13 cellular contexts compared by ENCODE assay signal in the genomic region with DNA sequence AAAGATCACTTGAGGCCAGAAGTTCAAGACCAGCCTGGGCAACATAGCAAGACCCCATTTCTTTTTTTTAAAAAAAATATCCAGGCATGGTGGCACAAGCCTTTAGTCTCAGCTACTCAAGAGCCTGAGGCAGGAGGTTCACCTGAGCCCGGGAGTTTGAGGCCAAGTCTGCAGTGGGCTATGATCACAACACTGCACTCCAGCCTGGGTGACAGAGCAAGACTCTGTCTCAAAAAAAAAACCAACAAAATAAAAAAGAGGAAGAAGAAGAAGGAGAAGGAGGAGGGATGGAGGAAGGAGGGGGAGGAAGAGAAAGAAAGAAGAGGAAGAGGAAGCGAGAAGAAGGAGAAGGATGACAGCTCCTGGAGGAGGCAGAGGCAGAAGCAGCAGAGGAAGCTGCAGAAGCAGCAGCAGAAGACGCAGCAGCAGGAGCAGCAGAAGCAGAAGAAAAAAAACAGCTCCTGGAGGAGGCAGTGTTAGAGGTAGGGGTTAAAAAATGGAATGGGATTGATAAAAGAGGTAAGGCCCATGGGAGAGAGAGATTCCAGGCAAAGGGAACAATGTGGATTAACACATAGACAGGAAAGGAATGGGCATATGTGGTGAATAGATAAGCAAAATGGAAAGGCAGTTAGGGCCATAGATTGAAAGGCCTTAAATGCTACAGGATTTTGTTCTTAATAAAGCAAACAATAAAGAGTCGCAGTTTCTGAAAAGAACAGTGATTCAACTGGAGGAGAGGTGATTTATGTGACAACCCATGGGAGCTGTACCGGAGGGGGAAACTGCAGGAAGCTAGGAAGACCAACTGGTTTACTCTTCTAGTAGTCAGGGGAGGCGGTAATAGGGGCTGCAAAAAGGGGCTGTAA. TPM values are rescaled to one million over a fixed set of nuclear protein-coding genes. Genes with fewer than 3 reads are reported as not detected.
DNase-seq lines count a peak whose midpoint lies in the region; ATAC-seq and TF ChIP-seq lines count a peak whose summit lies in the region.
"Had no signal": no experiment of that assay in that cellular context is flagged by ENCODE, and none has a peak within 500 bp of the region (broad histone marks: within the 10 kb centered on the region; RNA-seq: fewer than 3 reads in every experiment).

No MANE protein-coding gene starts in this region.

- no peak overlapping the region for H2BK5ac ChIP-seq in mesendoderm (ENCODE audit: low read length)

- no peaks in the 10 kb centered on the region for H3F3A ChIP-seq in GM23338 (replicated peaks; ENCODE audit: low read depth)

- H3K4me2 ChIP-seq in mesendoderm (ENCODE audit: low read length) (no peak overlapping the region), GM23338 (no peak overlapping the region)
- H3K4me2 ChIP-seq: KMS-11 had no signal

- H3K4me3 Mint-ChIP-seq in GM23338 = no peak overlapping the region
- H3K4me3 Mint-ChIP-seq: activated naive CD4-positive, alpha-beta T cell treated with anti-CD3 and anti-CD28 coated beads, Interleukin-2, amount 50 U/mL, for 24 hours; T-helper 2 cell treated with Interferon-gamma antibody and Interleukin-4, amounts not matched to agents 5 μg/mL and 100 μg/mL, for 36 hours had no signal

- peaks cover 2% of the 10 kb centered on the region; the same call in 1 of the 2 replicates for H4K20me1 ChIP-seq in GM23338 (replicated peaks; ENCODE audit: insufficient read depth)

- no CpG with 5 or more reads among the region's 6 CpGs for WGBS in mesendoderm (ENCODE audit: extremely low coverage, insufficient coverage, low lambda C conversion rate)

- no peak for TF ChIP-seq CTCF in NB4 (IDR thresholded peaks at IDR 0.05; ENCODE audit: low read depth, low read length)
- no peak for TF ChIP-seq CTCF in GM23338 (conservative IDR thresholded peaks at IDR 0.05; ENCODE audit: low read depth in 2 of 2)

- H3K36me3 ChIP-seq in mesendoderm (ENCODE audit: control insufficient read depth, insufficient read depth, low read length) (no peaks in the 10 kb centered on the region), GM23338 (ENCODE audit: insufficient read depth) (no peaks in the 10 kb centered on the region)
- H3K36me3 ChIP-seq: stomach had no signal

- ATAC-seq in GM23338 (no peak), HG03039 (IDR thresholded peaks at IDR 0.05; ENCODE audit: unreplicated experiment) (no peak)

- H3K4ac ChIP-seq in mesendoderm (ENCODE audit: low read depth, low read length) = no peak overlapping the region

- H3K27me3 Mint-ChIP-seq in GM23338 (ENCODE audit: insufficient read depth, low read depth, poor library complexity) = no peaks in the 10 kb centered on the region
- H3K27me3 Mint-ChIP-seq: activated naive CD4-positive, alpha-beta T cell treated with anti-CD3 and anti-CD28 coated beads, Interleukin-2, amount 50 U/mL, for 24 hours had no signal

- H3K27ac ChIP-seq in mesendoderm (ENCODE audit: low read depth, low read length) = no peak overlapping the region
- no peak overlapping the region for H3K27ac ChIP-seq in GM23338 (ENCODE audit: low read depth)
- H3K27ac ChIP-seq: KMS-11, stomach had no signal

- H3K9me2 ChIP-seq in GM23338 (ENCODE audit: insufficient read depth) = no peaks in the 10 kb centered on the region

- H3K4me1 ChIP-seq in mesendoderm (ENCODE audit: control insufficient read depth, low read depth, low read length) = peaks cover 6% of the 10 kb centered on the region
- H3K4me1 ChIP-seq in GM23338 (ENCODE audit: insufficient read depth) = no peaks in the 10 kb centered on the region

- no peaks in the 10 kb centered on the region for H3K4me1 Mint-ChIP-seq in GM23338

- no peak overlapping the region for H3K23ac ChIP-seq in mesendoderm (ENCODE audit: low read length)

- no peaks in the 10 kb centered on the region for H3K9me3 Mint-ChIP-seq in GM23338
- H3K9me3 Mint-ChIP-seq: activated naive CD4-positive, alpha-beta T cell treated with anti-CD3 and anti-CD28 coated beads, Interleukin-2, amount 50 U/mL, for 24 hours; T-helper 2 cell treated with Interferon-gamma antibody and Interleukin-4, amounts not matched to agents 5 μg/mL and 100 μg/mL, for 36 hours had no signal

- no peak overlapping the region for H3K56ac ChIP-seq in mesendoderm (ENCODE audit: low read length)

- DNase-seq in GDM1 (lab: John Stamatoyannopoulos, UW) (peak; percentile 62), NB4 (ENCODE audit: low read depth) (peak; percentile 66), amniotic epithelial cell (ENCODE audit: low read depth) (peak; percentile 35), mesendoderm (peak; percentile 78), GM23338 (ENCODE audit: low spot score) (no peak), ureter (ENCODE audit: low spot score) (no peak), NCI-H1048 (lab: John Stamatoyannopoulos, UW) (no peak)
- DNase-seq: NCI-H2081, stomach had no signal

- H2BK120ac ChIP-seq in mesendoderm (ENCODE audit: low read depth, low read length) = no peak overlapping the region

- H4K8ac ChIP-seq in mesendoderm (ENCODE audit: low read depth, low read length) = no peak overlapping the region

- H2AFZ ChIP-seq in GM23338 = no peak overlapping the region

- TF ChIP-seq POLR2A in NB4 (IDR thresholded peaks at IDR 0.05; ENCODE audit: extremely low read depth, insufficient read length) = no peak

- no peaks in the 10 kb centered on the region for H3K27me3 ChIP-seq in mesendoderm (ENCODE audit: insufficient read depth, low read length, poor library complexity)
- H3K27me3 ChIP-seq in GM23338 (ENCODE audit: insufficient read depth) = no peaks in the 10 kb centered on the region
- H3K27me3 ChIP-seq: stomach had no signal

- no peak overlapping the region for H3K9ac ChIP-seq in mesendoderm (ENCODE audit: low read length)
- H3K9ac ChIP-seq: KMS-11 had no signal

- H3K79me2 ChIP-seq in mesendoderm (ENCODE audit: control insufficient read depth, insufficient read depth, low read length) (no peaks in the 10 kb centered on the region), GM23338 (replicated peaks; ENCODE audit: insufficient read depth) (peaks cover 12% of the 10 kb centered on the region)

- no peaks in the 10 kb centered on the region for H3K36me3 Mint-ChIP-seq in GM23338 (ENCODE audit: low read depth)
- H3K36me3 Mint-ChIP-seq: activated naive CD4-positive, alpha-beta T cell treated with anti-CD3 and anti-CD28 coated beads, Interleukin-2, amount 50 U/mL, for 24 hours had no signal

- H3K79me1 ChIP-seq in mesendoderm (ENCODE audit: low read length) = peaks cover 2% of the 10 kb centered on the region

- no peak overlapping the region for H3K18ac ChIP-seq in mesendoderm (ENCODE audit: low read length)

- H3K4me3 ChIP-seq in NB4 (ENCODE audit: low read depth, low read length) = no peak overlapping the region
- H3K4me3 ChIP-seq in mesendoderm (ENCODE audit: low read length) = no peak overlapping the region
- no peak overlapping the region for H3K4me3 ChIP-seq in GM23338
- H3K4me3 ChIP-seq: stomach had no signal

- no peak overlapping the region for H4K5ac ChIP-seq in mesendoderm (ENCODE audit: low read length)

- no peak overlapping the region for H2AK5ac ChIP-seq in mesendoderm (ENCODE audit: low read length)

- H3K27ac Mint-ChIP-seq in GM23338 = no peak overlapping the region
- H3K27ac Mint-ChIP-seq: activated naive CD4-positive, alpha-beta T cell treated with anti-CD3 and anti-CD28 coated beads, Interleukin-2, amount 50 U/mL, for 24 hours; T-helper 2 cell treated with Interferon-gamma antibody and Interleukin-4, amounts not matched to agents 5 μg/mL and 100 μg/mL, for 36 hours had no signal

- H2BK15ac ChIP-seq in mesendoderm (replicated peaks; ENCODE audit: low read depth) = no peak overlapping the region

TF ChIP-seq in GM23338, 12 proteins besides CTCF, POLR2A, EP300 and RAD21 (continues in another document):
- TF ChIP-seq ZNF331 (CRISPR knock-in tag; IDR thresholded peaks at IDR 0.05; ENCODE audit: low read depth) (no peak), CREB1 (CRISPR knock-in tag; IDR thresholded peaks at IDR 0.05; ENCODE audit: low read depth) (no peak), EZH2phosphoT487 (IDR thresholded peaks at IDR 0.05; ENCODE audit: unreplicated experiment) (no peak), POLR2AphosphoS5 (IDR thresholded peaks at IDR 0.05; ENCODE audit: low read depth) (no peak), JUNB (IDR thresholded peaks at IDR 0.05; ENCODE audit: unreplicated experiment) (no peak)
- TF ChIP-seq, protein P1, sequence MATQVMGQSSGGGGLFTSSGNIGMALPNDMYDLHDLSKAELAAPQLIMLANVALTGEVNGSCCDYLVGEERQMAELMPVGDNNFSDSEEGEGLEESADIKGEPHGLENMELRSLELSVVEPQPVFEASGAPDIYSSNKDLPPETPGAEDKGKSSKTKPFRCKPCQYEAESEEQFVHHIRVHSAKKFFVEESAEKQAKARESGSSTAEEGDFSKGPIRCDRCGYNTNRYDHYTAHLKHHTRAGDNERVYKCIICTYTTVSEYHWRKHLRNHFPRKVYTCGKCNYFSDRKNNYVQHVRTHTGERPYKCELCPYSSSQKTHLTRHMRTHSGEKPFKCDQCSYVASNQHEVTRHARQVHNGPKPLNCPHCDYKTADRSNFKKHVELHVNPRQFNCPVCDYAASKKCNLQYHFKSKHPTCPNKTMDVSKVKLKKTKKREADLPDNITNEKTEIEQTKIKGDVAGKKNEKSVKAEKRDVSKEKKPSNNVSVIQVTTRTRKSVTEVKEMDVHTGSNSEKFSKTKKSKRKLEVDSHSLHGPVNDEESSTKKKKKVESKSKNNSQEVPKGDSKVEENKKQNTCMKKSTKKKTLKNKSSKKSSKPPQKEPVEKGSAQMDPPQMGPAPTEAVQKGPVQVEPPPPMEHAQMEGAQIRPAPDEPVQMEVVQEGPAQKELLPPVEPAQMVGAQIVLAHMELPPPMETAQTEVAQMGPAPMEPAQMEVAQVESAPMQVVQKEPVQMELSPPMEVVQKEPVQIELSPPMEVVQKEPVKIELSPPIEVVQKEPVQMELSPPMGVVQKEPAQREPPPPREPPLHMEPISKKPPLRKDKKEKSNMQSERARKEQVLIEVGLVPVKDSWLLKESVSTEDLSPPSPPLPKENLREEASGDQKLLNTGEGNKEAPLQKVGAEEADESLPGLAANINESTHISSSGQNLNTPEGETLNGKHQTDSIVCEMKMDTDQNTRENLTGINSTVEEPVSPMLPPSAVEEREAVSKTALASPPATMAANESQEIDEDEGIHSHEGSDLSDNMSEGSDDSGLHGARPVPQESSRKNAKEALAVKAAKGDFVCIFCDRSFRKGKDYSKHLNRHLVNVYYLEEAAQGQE (IDR thresholded peaks at IDR 0.05; ENCODE audit: unreplicated experiment) = no peak

RNA-seq across cellular contexts. Expression of a gene that starts 10.9 kb away (rescaled TPM):
- polyA plus RNA-seq in mesendoderm (2013, experiment 1 of 2) = 33.2 TPM
- polyA plus RNA-seq in mesendoderm (2013, experiment 2 of 2) = 33.0 TPM
- 52.2 and 52.8 TPM in 2 replicates for total RNA-seq in GM23338 (2014; rRNA removed; shearing (Covaris generic))
- 26.1 and 33.3 TPM in 2 replicates for polyA plus RNA-seq in GM23338 (2016; fragmentation: Nextera tagmentation; extraction: Ambion mirVana)
- 92.6 TPM for total RNA-seq in ureter

RNA-seq across cellular contexts. Expression of a gene that starts 12.2 kb away (rescaled TPM):
- 23.4 TPM for polyA plus RNA-seq in mesendoderm (2013, experiment 1 of 2)
- 22.1 TPM for polyA plus RNA-seq in mesendoderm (2013, experiment 2 of 2)
- 48.9 and 53.0 TPM in 2 replicates for total RNA-seq in GM23338 (2014; rRNA removed; shearing (Covaris generic))
- polyA plus RNA-seq in GM23338 (2016; fragmentation: Nextera tagmentation; extraction: Ambion mirVana) = 16.5 and 19.5 TPM in 2 replicates
- total RNA-seq in ureter = 2.6 TPM

Comparison
In these comparisons a context has a peak if more than half of its experiments do, and no peak if none do; other contexts are left out.
1. DNase-seq: peak in GDM1 (single experiment), NB4 (single experiment), amniotic epithelial cell (single experiment) and mesendoderm (single experiment); none in GM23338 (single experiment), ureter (single experiment) and NCI-H1048 (single experiment).
2. RNA of a gene that starts 12.2 kb away (total RNA-seq): 48.9 to 53.0 TPM in GM23338; 2.6 TPM in ureter (single experiment); every median in the first group is over 10 times any median in the second.